ENCODE assay signal across 20 cellular contexts in the genomic region with DNA sequence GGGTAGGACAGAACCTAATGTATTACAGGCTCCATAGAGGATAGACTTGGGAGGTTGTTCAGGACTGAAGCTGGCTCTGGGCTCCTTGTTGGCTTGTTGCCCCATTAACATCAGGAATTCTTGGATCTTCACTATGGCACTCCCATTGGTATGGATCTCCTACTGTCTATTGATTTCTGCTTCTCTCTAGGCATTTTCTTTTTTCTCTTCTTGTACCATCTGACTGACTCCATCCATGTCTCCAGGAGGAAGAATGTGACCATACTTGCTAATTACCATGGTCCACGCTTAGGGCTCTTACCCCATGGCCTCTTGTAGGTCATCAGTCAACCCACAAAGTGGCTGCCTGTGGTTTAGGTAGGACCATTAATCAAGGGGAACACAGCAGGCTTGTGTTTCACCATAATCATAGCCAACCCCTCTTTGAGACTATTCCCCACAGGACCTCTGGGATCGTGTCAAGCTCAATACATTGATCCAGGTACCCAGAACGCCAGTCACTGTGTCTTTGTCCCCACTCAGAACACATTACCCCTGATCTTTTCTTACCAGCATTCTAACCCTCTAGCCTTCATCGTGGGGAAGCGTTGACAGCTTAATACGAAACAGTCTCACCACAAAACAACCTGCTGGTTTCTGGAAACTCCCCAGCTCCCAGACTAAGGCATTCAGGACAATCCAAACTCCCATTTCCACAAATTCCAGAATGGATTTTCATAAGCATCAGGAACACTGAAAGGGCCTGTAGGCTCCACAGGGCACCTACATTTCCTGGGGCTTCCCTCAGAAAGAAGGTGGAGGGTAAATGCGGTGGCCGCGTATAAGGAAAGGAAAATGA.
DNase-seq lines count a peak whose midpoint lies in the region; ATAC-seq and TF ChIP-seq lines count a peak whose summit lies in the region.
"Had no signal": no experiment of that assay in that cellular context is flagged by ENCODE, and none has a peak within 500 bp of the region (broad histone marks: within the 10 kb centered on the region; RNA-seq: fewer than 3 reads in every experiment).

No MANE protein-coding gene starts in this region.

- DNase-seq in cardiac muscle cell (ENCODE audit: low read depth in 1 of 2, low spot score in 1 of 2): peak in 1 of 2 donors; percentile 58
- no peak for DNase-seq in left ventricle myocardium superior
- DNase-seq in esophagus squamous epithelium (lab: John Stamatoyannopoulos, UW): no peak
- DNase-seq in prostate gland (ENCODE audit: low spot score): no peak
- no peak for DNase-seq in type B pancreatic cell (ENCODE audit: extremely low spot score, unreplicated experiment)
- DNase-seq in EL: no peak
- DNase-seq in stimulated activated naive CD8-positive, alpha-beta T cell treated with anti-CD3 and anti-CD28 coated beads, Interleukin-15, Interleukin-2, amounts not matched to agents 100 U/mL and 50 U/mL, for 24 hours: no peak
- DNase-seq: activated naive CD8-positive, alpha-beta T cell treated with anti-CD3 and anti-CD28 coated beads for 36 hours; Calu3; erythroblast; glutamatergic neuron; naive thymus-derived CD4-positive, alpha-beta T cell; NCI-H510A treated with DMSO at 0.1 percent for 48 hours; RPMI8226; stimulated activated CD4-positive, alpha-beta T cell treated with anti-CD3 and anti-CD28 coated beads, Interleukin-12 subunit alpha, Interleukin-12 subunit beta, amount 100 ng/mL, for 4 hours; stimulated activated CD8-positive, alpha-beta memory T cell treated with anti-CD3 and anti-CD28 coated beads, Interleukin-4, amount 100 ng/mL, for 48 hours; thyroid gland had no signal

- H3K36me3 ChIP-seq in cardiac muscle cell: no peaks in the 10 kb centered on the region
- no peaks in the 10 kb centered on the region for H3K36me3 ChIP-seq in esophagus squamous epithelium
- H3K36me3 ChIP-seq in prostate gland: no peaks in the 10 kb centered on the region
- H3K36me3 ChIP-seq: pancreas, thyroid gland had no signal

- peaks cover 9% of the 10 kb centered on the region for H3K9me3 Mint-ChIP-seq in type B pancreatic cell

- peaks cover 3% of the 10 kb centered on the region for H3K27me3 Mint-ChIP-seq in type B pancreatic cell
- H3K27me3 Mint-ChIP-seq: activated naive CD8-positive, alpha-beta T cell treated with anti-CD3 and anti-CD28 coated beads for 36 hours had no signal

- 61 to 73% methylated on average over 9 of the region's 9 CpGs for WGBS in esophagus squamous epithelium, 2 donors
- 68% methylated on average over 9 of the region's 9 CpGs for whole genome bisulfite sequencing in prostate gland

- H3K27ac ChIP-seq in cardiac muscle cell: peak overlapping the region; percentile 63
- peak overlapping the region; percentile 88 to 95 (median 93) for H3K27ac ChIP-seq in esophagus squamous epithelium
- H3K27ac ChIP-seq in prostate gland: peak overlapping the region; percentile 77 to 81

- H3K4me1 ChIP-seq in cardiac muscle cell (ENCODE audit: low read depth) (peaks cover 16% of the 10 kb centered on the region), esophagus squamous epithelium (peaks cover 20 to 48% (median 22%) of the 10 kb centered on the region in 3 donors), prostate gland (replicated peaks) (no peaks in the 10 kb centered on the region)

- TF ChIP-seq CTCF in cardiac muscle cell (IDR thresholded peaks at IDR 0.05; ENCODE audit: low read depth, low read length): no peak
- no peak for TF ChIP-seq CTCF in esophagus squamous epithelium (IDR thresholded peaks at IDR 0.05)
- TF ChIP-seq CTCF in prostate gland (IDR thresholded peaks at IDR 0.05): no peak
- no peak for TF ChIP-seq CTCF in type B pancreatic cell (conservative IDR thresholded peaks at IDR 0.05)

- ATAC-seq in left ventricle myocardium superior (no peak), GM18907 (IDR thresholded peaks at IDR 0.05; ENCODE audit: unreplicated experiment) (no peak)
- no peak for ATAC-seq in stimulated activated naive CD8-positive, alpha-beta T cell treated with anti-CD3 and anti-CD28 coated beads, Interleukin-15, Interleukin-2, amounts not matched to agents 100 U/mL and 50 U/mL, for 24 hours
- ATAC-seq: naive thymus-derived CD4-positive, alpha-beta T cell had no signal

- peaks cover 9% of the 10 kb centered on the region for H3K36me3 Mint-ChIP-seq in type B pancreatic cell
- H3K36me3 Mint-ChIP-seq: activated naive CD8-positive, alpha-beta T cell treated with anti-CD3 and anti-CD28 coated beads for 36 hours had no signal

- H3K27me3 ChIP-seq in cardiac muscle cell (no peaks in the 10 kb centered on the region), esophagus squamous epithelium (no peaks in the 10 kb centered on the region), prostate gland (replicated peaks; ENCODE audit: insufficient read depth) (no peaks in the 10 kb centered on the region)
- H3K27me3 ChIP-seq: pancreas, thyroid gland had no signal

- H3K4me3 ChIP-seq in cardiac muscle cell: no peak overlapping the region
- H3K4me3 ChIP-seq in esophagus squamous epithelium: no peak overlapping the region
- no peak overlapping the region for H3K4me3 ChIP-seq in prostate gland
- H3K4me3 ChIP-seq: pancreas, thyroid gland had no signal

- H3K27ac Mint-ChIP-seq in type B pancreatic cell: peak overlapping the region; percentile 29
- H3K27ac Mint-ChIP-seq: activated naive CD8-positive, alpha-beta T cell treated with anti-CD3 and anti-CD28 coated beads for 36 hours; activated T-helper 1 cell treated with anti-CD3 and anti-CD28 coated beads, Interleukin-12 subunit alpha, Interleukin-12 subunit beta, Interleukin-2, Interleukin-4 antibody, amounts not matched to agents 30 ng/mL and 10 ng/mL and 1 ng/mL, durations not matched to agents 14 hours and 24 hours and 36 hours; naive thymus-derived CD4-positive, alpha-beta T cell had no signal

- intact Hi-C loops in left ventricle myocardium superior (cut with micrococcal nuclease) (no loop called here), esophagus squamous epithelium (cut with DNase I) (loop anchor here (10.0 kb wide), 1 partner anchor 158 kb away; no protein-coding TSS in a partner anchor), prostate gland (cut with DNase I) (no loop called here)

- peaks cover 9% of the 10 kb centered on the region for H3K4me1 Mint-ChIP-seq in type B pancreatic cell (ENCODE audit: unreplicated experiment)
- H3K4me1 Mint-ChIP-seq: activated naive CD8-positive, alpha-beta T cell treated with anti-CD3 and anti-CD28 coated beads for 36 hours; naive thymus-derived CD4-positive, alpha-beta T cell had no signal

- H3K4me3 Mint-ChIP-seq in type B pancreatic cell: no peak overlapping the region
- H3K4me3 Mint-ChIP-seq: activated naive CD8-positive, alpha-beta T cell treated with anti-CD3 and anti-CD28 coated beads for 36 hours; activated T-helper 1 cell treated with anti-CD3 and anti-CD28 coated beads, Interleukin-12 subunit alpha, Interleukin-12 subunit beta, Interleukin-2, Interleukin-4 antibody, amounts not matched to agents 30 ng/mL and 10 ng/mL and 1 ng/mL, durations not matched to agents 14 hours and 24 hours and 36 hours; naive thymus-derived CD4-positive, alpha-beta T cell had no signal

- no peaks in the 10 kb centered on the region for H3K9me3 ChIP-seq in cardiac muscle cell (ENCODE audit: low read depth)
- H3K9me3 ChIP-seq in esophagus squamous epithelium: no peaks in the 10 kb centered on the region
- no peaks in the 10 kb centered on the region for H3K9me3 ChIP-seq in prostate gland
- H3K9me3 ChIP-seq: pancreas, thyroid gland had no signal

- TF ChIP-seq POLR2A in esophagus squamous epithelium (IDR thresholded peaks at IDR 0.05) (no peak), prostate gland (IDR thresholded peaks at IDR 0.05) (no peak)
